8 cellular contexts compared by ENCODE assay signal in the genomic region with DNA sequence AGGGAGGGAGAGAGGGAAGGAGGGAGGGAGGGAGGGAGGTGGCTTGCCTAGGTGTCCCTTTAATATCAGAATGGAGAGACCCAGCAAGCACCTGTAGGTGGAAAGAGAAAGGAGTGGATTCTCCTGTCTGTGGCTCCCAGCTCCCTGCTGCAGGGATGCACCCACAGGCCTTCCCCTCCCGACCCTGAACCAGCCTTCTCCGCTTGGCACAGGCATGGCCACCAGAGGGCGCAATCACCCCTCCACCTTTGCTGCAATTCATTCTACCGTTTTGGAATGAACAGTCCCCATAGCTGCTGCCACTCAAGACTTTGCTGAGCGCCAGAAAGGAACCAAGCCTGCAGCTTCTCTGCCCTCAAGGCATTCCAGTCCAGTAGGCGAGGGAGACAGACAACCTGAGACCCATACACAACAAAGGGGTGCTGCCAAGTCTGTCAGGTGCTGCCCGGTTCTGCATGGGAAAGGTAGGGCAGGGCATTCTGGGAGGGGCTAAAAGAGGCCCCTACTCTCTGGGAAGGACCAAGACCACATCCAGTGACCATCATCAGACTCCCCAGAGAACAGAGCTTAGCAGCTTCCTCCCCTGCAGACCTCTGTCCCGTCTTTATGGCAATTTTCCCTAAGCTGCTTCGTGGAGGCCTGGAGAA. TPM values are rescaled to one million over a fixed set of nuclear protein-coding genes. Genes with fewer than 3 reads are reported as not detected.
A peak's percentile ranks its signal among the peaks of the same experiment; 100 is the strongest.
DNase-seq lines count a peak whose midpoint lies in the region; ATAC-seq and TF ChIP-seq lines count a peak whose summit lies in the region.

No MANE protein-coding gene starts in this region.

- WGBS in sigmoid colon, 2 donors: 30 to 32% methylated on average over 9 of the region's 9 CpGs

- ATAC-seq in GM19395 (IDR thresholded peaks at IDR 0.05; ENCODE audit: unreplicated experiment) (peak; percentile 52), left ventricle myocardium superior (peak; percentile 73), HG03039 (IDR thresholded peaks at IDR 0.05; ENCODE audit: unreplicated experiment) (no peak)

- TF ChIP-seq CTCF in sigmoid colon (IDR thresholded peaks at IDR 0.05): peak; percentile 73 to 93 (median 80)

- H3K36me3 ChIP-seq in sigmoid colon: peaks cover 0 to 1% (median under 1%) of the 10 kb centered on the region in 4 donors

- H3K27ac ChIP-seq in sigmoid colon: no peak overlapping the region

- no peak for TF ChIP-seq EP300 in sigmoid colon (IDR thresholded peaks at IDR 0.05)

- DNase-seq in AG20443 (ENCODE audit: low spot score) (peak; percentile 89), NCI-H146 (lab: John Stamatoyannopoulos, UW) (peak; percentile 54), T-helper 22 cell (ENCODE audit: low read depth) (peak; percentile 65), amniotic epithelial cell (ENCODE audit: low read depth) (peak; percentile 58), left ventricle myocardium superior (peak; percentile 91), sigmoid colon (peak; percentile 90)

- H3K4me1 ChIP-seq in sigmoid colon: peaks cover 0 to 33% (median 19%) of the 10 kb centered on the region in 4 donors

- TF ChIP-seq POLR2A in sigmoid colon (IDR thresholded peaks at IDR 0.05): no peak

- no peak overlapping the region for H3K4me3 ChIP-seq in sigmoid colon

- no peaks in the 10 kb centered on the region for H3K9me3 ChIP-seq in sigmoid colon

- intact Hi-C loops in left ventricle myocardium superior (cut with micrococcal nuclease): no loop called here
- intact Hi-C loops in sigmoid colon (cut with DNase I): loop anchor here (1.0 kb wide), 1 partner anchor 119 kb away; no protein-coding TSS in a partner anchor

- no peaks in the 10 kb centered on the region for H3K27me3 ChIP-seq in sigmoid colon

RNA-seq across cellular contexts. Expression of gene TLR9, which starts 4.9 kb away (rescaled TPM):
- total RNA-seq in left ventricle myocardium superior: 0.17 TPM
- under 1 TPM in 2 of 4 donors, not detected in 2; 0.54 to 0.55 TPM for total RNA-seq in sigmoid colon
- under 1 TPM in 1 of 3 donors, not detected in 2; 0.98 TPM for polyA plus RNA-seq in sigmoid colon

RNA-seq across cellular contexts. Expression of gene TWF2, which starts 18.5 kb away (rescaled TPM):
- total RNA-seq in left ventricle myocardium superior (103 TPM), sigmoid colon (10 to 100 TPM; 40.4 to 57.3 (median 50.8) TPM)
- 10 to 100 TPM; 62.5 to 79.3 (median 65.3) TPM for polyA plus RNA-seq in sigmoid colon

RNA-seq across cellular contexts. Expression of gene ALAS1, which starts 22.5 kb away (rescaled TPM):
- total RNA-seq in left ventricle myocardium superior (166 TPM), sigmoid colon (10 to 100 TPM; 23.2 to 27.3 (median 25.8) TPM)
- 100 to 1,000 TPM in 1 of 3 donors, 10 to 100 TPM in 2; 70.7 to 121 (median 81.7) TPM for polyA plus RNA-seq in sigmoid colon

RNA-seq across cellular contexts. Expression of gene PPM1M, which starts 25.1 kb away (rescaled TPM):
- total RNA-seq in left ventricle myocardium superior: 9.0 TPM
- 10 to 100 TPM; 21.7 to 28.2 (median 24.8) TPM for total RNA-seq in sigmoid colon
- polyA plus RNA-seq in sigmoid colon: 10 to 100 TPM in 2 of 3 donors, 1 to 10 TPM in 1; 5.8 to 16.9 (median 11.4) TPM

RNA-seq across cellular contexts. Expression of gene WDR82, which starts 57.9 kb away (rescaled TPM):
- total RNA-seq in left ventricle myocardium superior: 67.5 TPM
- 10 to 100 TPM; 44.4 to 54.9 (median 48.0) TPM for total RNA-seq in sigmoid colon
- polyA plus RNA-seq in sigmoid colon: 10 to 100 TPM; 22.2 to 50.2 (median 28.4) TPM
